21 cellular contexts compared by ENCODE assay signal in the genomic region with DNA sequence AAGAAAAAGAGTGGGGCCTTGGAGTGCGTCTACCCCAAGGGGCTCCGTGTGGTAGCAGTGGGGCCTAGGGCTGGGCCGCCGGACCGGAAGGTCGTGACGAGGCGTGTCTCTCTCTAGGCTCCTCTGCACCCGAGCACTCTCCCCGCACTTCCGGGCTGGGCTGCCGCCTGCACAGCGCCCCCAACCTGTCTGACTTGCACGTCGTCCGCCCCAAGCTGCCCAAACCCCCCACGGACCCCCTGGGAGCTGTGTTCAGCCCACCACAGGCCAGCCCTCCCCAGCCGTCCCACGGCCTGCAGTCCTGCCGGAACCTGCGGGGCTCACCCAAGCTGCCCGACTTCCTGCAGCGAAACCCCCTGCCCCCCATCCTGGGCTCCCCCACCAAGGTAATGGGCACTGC.
"Had no signal": no experiment of that assay in that cellular context is flagged by ENCODE, and none has a peak within 500 bp of the region (broad histone marks: within the 10 kb centered on the region; RNA-seq: fewer than 3 reads in every experiment).

No MANE protein-coding gene starts in this region.

- H3K4me3 ChIP-seq: heart left ventricle, left lung, lower lobe of right lung, skin epidermis, tibial nerve had no signal

- H3K27ac ChIP-seq: heart left ventricle, left lung, lower lobe of right lung, skin epidermis, tibial nerve had no signal

- H3K9me3 ChIP-seq: heart left ventricle, left lung, lower lobe of right lung, tibial nerve had no signal

- H3K27me3 ChIP-seq: heart left ventricle, left lung, tibial nerve had no signal

- DNase-seq: activated CD4-positive, alpha-beta T cell treated with anti-CD3 and anti-CD28 coated beads for 36 hours; activated CD4-positive, CD25-positive, alpha-beta regulatory T cell; activated CD8-positive, alpha-beta memory T cell treated with anti-CD3 and anti-CD28 coated beads, Interleukin-2, amount 10 ng/mL, durations not matched to agents 7 days and 5 days; activated CD8-positive, alpha-beta T cell treated with anti-CD3 and anti-CD28 coated beads, Interleukin-2, amount 10 ng/mL, durations not matched to agents 7 days and 5 days; activated naive CD8-positive, alpha-beta T cell treated with anti-CD3 and anti-CD28 coated beads, Interleukin-2, amount 50 U/mL, for 24 hours; activated T-cell treated with anti-CD3 and anti-CD28 coated beads, Interleukin-2, amount 50 U/mL, for 48 hours; amygdala; caudate nucleus; cortex of kidney; effector memory CD8-positive, alpha-beta T cell; foreskin fibroblast; hypothalamus; lower lobe of right lung; mesenchymal stem cell; naive thymus-derived CD8-positive, alpha-beta T cell; stimulated activated CD4-positive, alpha-beta T cell treated with anti-CD3 and anti-CD28 coated beads, Interleukin-1b, Interleukin-23, amount 100 ng/mL, for 48 hours; stimulated activated naive CD4-positive, alpha-beta T cell had no signal
